Comparison of ENCODE assay signal across 10 cellular contexts in the genomic region with DNA sequence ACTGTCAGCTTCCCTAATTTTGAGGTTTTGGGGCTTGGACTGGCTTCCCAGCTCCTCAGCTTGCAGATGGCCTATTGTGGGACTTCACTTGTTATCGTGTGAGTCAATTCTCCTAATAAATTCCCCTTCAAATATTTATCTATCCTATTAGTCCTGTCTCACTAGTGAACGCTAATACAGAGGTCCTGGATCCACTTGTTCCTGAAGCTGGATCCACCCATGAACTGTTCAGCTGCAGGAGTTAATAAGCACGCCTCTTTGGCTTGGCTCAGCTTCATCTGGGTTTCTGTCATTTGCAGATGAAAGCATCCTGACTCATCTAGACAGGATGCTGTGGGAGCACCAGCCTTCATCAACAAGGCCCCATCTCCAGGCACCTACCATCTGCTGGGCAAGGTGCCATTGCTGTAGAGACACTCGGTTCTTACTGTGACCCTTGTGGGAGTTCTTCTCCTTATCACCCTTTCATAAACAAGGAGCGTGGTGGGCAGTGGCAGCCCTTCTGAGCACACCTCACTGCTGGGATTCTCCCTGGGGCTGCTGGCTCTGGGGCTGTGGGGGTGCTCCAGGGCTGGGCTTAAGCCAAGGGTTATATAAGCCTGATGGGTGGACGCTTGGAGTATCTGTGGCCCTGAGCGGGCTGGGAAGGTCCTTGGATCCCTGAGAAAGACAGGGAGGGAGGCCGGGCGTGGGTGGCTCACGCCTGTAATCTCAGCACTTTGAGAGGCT. TPM values are rescaled to one million over a fixed set of nuclear protein-coding genes. Genes with fewer than 3 reads are reported as not detected.
DNase-seq lines count a peak whose midpoint lies in the region; ATAC-seq and TF ChIP-seq lines count a peak whose summit lies in the region.
"Had no signal": no experiment of that assay in that cellular context is flagged by ENCODE, and none has a peak within 500 bp of the region (broad histone marks: within the 10 kb centered on the region; RNA-seq: fewer than 3 reads in every experiment).

No MANE protein-coding gene starts in this region.

- no peak for DNase-seq in CD14-positive monocyte (ENCODE audit: low spot score)
- peak; percentile 78 for DNase-seq in RPMI8226
- DNase-seq in activated T-helper 1 cell treated with Interleukin-2 at 50 U/mL for 16 hours (ENCODE audit: low read depth): peak; percentile 60
- DNase-seq in mucosa of descending colon: peak in 1 of 3 donors; percentile 47
- no peak for DNase-seq in psoas muscle
- DNase-seq in NCI-H1436 treated with DMSO at 0.1 percent for 48 hours (lab: John Stamatoyannopoulos, UW): no peak
- DNase-seq in cerebellum (ENCODE audit: low spot score): no peak
- DNase-seq in ureter (ENCODE audit: low spot score): no peak
- DNase-seq: cerebellar nuclear complex, DMS79 had no signal

- WGBS in psoas muscle, 3 donors: 61 to 73% (median 72%) methylated on average over 10 of the region's 10 CpGs

- peaks cover 0 to 3% (median 0%) of the 10 kb centered on the region in 7 donors for H3K9me3 Mint-ChIP-seq in CD14-positive monocyte

- no peak overlapping the region for H3K4me3 Mint-ChIP-seq in CD14-positive monocyte

- H3K36me3 Mint-ChIP-seq in CD14-positive monocyte: peaks cover 3 to 7% of the 10 kb centered on the region in 2 donors

- no peaks in the 10 kb centered on the region for H3K27me3 ChIP-seq in psoas muscle (ENCODE audit: insufficient read depth in 3 of 3, low read length in 2 of 3)

- peak overlapping the region in 4 of 7 donors; percentile 11 to 83 (median 42) for H3K27ac Mint-ChIP-seq in CD14-positive monocyte

- no peaks in the 10 kb centered on the region for H3K36me3 ChIP-seq in mucosa of descending colon (ENCODE audit: low read depth)
- H3K36me3 ChIP-seq in psoas muscle (ENCODE audit: insufficient read depth in 1 of 2, low read depth in 1 of 2): no peaks in the 10 kb centered on the region

- peaks cover 5% of the 10 kb centered on the region for H3K4me1 ChIP-seq in mucosa of descending colon (ENCODE audit: low read depth)
- H3K4me1 ChIP-seq in psoas muscle: no peaks in the 10 kb centered on the region

- ATAC-seq in mucosa of descending colon (peak; percentile 73), psoas muscle (no peak)

- peaks cover 40% of the 10 kb centered on the region for H3K4me1 Mint-ChIP-seq in CD14-positive monocyte

- TF ChIP-seq CTCF in CD14-positive monocyte (IDR thresholded peaks at IDR 0.05): no peak
- TF ChIP-seq CTCF in mucosa of descending colon (IDR thresholded peaks at IDR 0.05): no peak
- TF ChIP-seq CTCF in psoas muscle (IDR thresholded peaks at IDR 0.05): no peak

- peaks cover 2 to 10% (median 5%) of the 10 kb centered on the region in 3 donors for H3K27me3 Mint-ChIP-seq in CD14-positive monocyte (ENCODE audit: low read depth in 3 of 3)

- H3K4me3 ChIP-seq in mucosa of descending colon (no peak overlapping the region), psoas muscle (no peak overlapping the region)

- H3K9me3 ChIP-seq in mucosa of descending colon (no peaks in the 10 kb centered on the region), psoas muscle (no peaks in the 10 kb centered on the region)

- H3K27ac ChIP-seq in psoas muscle: no peak overlapping the region

- intact Hi-C loops in CD14-positive monocyte (cut with micrococcal nuclease) (no loop called here), mucosa of descending colon (cut with DNase I, micrococcal nuclease) (no loop called here), psoas muscle (cut with DNase I) (no loop called here)

RNA-seq across cellular contexts. Expression of a gene that starts 23.2 kb away (rescaled TPM):
- 1 to 10 TPM; 1.5 to 1.9 TPM for polyA plus RNA-seq in CD14-positive monocyte
- total RNA-seq in mucosa of descending colon: 10 to 100 TPM in 2 of 3 donors, 1 to 10 TPM in 1; 8.5 to 13.0 (median 11.6) TPM
- total RNA-seq in psoas muscle: 1 to 10 TPM; 1.6 to 2.0 (median 1.7) TPM
- 1 to 10 TPM; 1.7 to 2.1 (median 1.8) TPM for polyA plus RNA-seq in psoas muscle
- total RNA-seq in cerebellum: 1.3 TPM
- total RNA-seq in ureter: 11.9 TPM

RNA-seq across cellular contexts. Expression of a gene that starts 33.5 kb away (rescaled TPM):
- 100 to 1,000 TPM in 1 of 2 donors, 10 to 100 TPM in 1; 97.2 to 104 TPM for polyA plus RNA-seq in CD14-positive monocyte
- total RNA-seq in mucosa of descending colon: 10 to 100 TPM; 28.2 to 31.0 (median 30.3) TPM
- 10 to 100 TPM; 12.9 to 20.3 (median 16.1) TPM for total RNA-seq in psoas muscle
- 10 to 100 TPM; 21.9 to 46.9 (median 38.0) TPM for polyA plus RNA-seq in psoas muscle
- 19.6 TPM for total RNA-seq in cerebellum
- 23.9 TPM for total RNA-seq in ureter

RNA-seq across cellular contexts. Expression of a gene that starts 57.3 kb away (rescaled TPM):
- 10 to 100 TPM; 17.5 to 18.4 TPM for polyA plus RNA-seq in CD14-positive monocyte
- 10 to 100 TPM; 45.0 to 57.9 (median 50.9) TPM for total RNA-seq in mucosa of descending colon
- total RNA-seq in psoas muscle: 10 to 100 TPM; 17.6 to 20.4 (median 18.8) TPM
- 10 to 100 TPM; 10.6 to 16.4 (median 16.2) TPM for polyA plus RNA-seq in psoas muscle
- 35.2 TPM for total RNA-seq in cerebellum
- 43.2 TPM for total RNA-seq in ureter

Comparison
In these comparisons a context has a peak if more than half of its experiments do, and no peak if none do; other contexts are left out.
1. DNase-seq: peak in RPMI8226 (single experiment) and activated T-helper 1 cell treated with Interleukin-2 at 50 U/mL for 16 hours (single experiment); none in CD14-positive monocyte (single experiment), psoas muscle (0 of 2), NCI-H1436 treated with DMSO at 0.1 percent for 48 hours (single experiment), cerebellum (single experiment) and ureter (single experiment).